ENCODE assay signal across 9 cellular contexts in genomic region chr20:5445611-5446010, GRCh38.
"Had no signal": no experiment of that assay in that cellular context is flagged by ENCODE, and none has a peak within 500 bp of the region (broad histone marks: within the 10 kb centered on the region; RNA-seq: fewer than 3 reads in every experiment).

No MANE protein-coding gene starts in this region.

- DNase-seq: GM23248, H7, HFFc6, IMR-90, KG1 had no signal

- H3K36me3 ChIP-seq: HAP-1 had no signal

- H2AFZ ChIP-seq: GM23248 had no signal

- H3K9me3 ChIP-seq: HAP-1 had no signal

- H3K9ac ChIP-seq: GM23248 had no signal

- H3K27ac ChIP-seq: GM23248 had no signal

- FAIRE-seq: HTR-8/SVneo, K562 had no signal

- H3K4me3 ChIP-seq: GM23248, HAP-1, K562 had no signal

- H3K4me1 ChIP-seq: HAP-1 had no signal

- ATAC-seq: HCT116, K562 had no signal
